In genomic region chr7:91326516-91327209, GRCh38 we compare ENCODE assay signal across 1 cellular context.
TF ChIP-seq lines count a peak whose summit lies in the region.

No MANE protein-coding gene starts in this region.

TF ChIP-seq in K562, 482 proteins besides CTCF, POLR2A, EP300 and RAD21 (continued from another document):
- TF ChIP-seq HOMEZ (CRISPR knock-in tag; IDR thresholded peaks at IDR 0.05) (no peak), ZKSCAN8 (CRISPR knock-in tag; IDR thresholded peaks at IDR 0.05) (no peak), GATAD2B (IDR thresholded peaks at IDR 0.05; ENCODE audit: borderline replicate concordance) (no peak), SIN3A (IDR thresholded peaks at IDR 0.05; ENCODE audit: borderline replicate concordance in 2 of 2, control insufficient read depth in 1 of 2, low read depth in 2 of 2, low read length in 2 of 2) (no peak), ZNF639 (CRISPR knock-in tag; conservative IDR thresholded peaks at IDR 0.05 in 1 of 2, IDR thresholded peaks at IDR 0.05 in 1 of 2) (no peak), C11orf30 (IDR thresholded peaks at IDR 0.05; ENCODE audit: low read depth) (no peak)
